In the genomic region with DNA sequence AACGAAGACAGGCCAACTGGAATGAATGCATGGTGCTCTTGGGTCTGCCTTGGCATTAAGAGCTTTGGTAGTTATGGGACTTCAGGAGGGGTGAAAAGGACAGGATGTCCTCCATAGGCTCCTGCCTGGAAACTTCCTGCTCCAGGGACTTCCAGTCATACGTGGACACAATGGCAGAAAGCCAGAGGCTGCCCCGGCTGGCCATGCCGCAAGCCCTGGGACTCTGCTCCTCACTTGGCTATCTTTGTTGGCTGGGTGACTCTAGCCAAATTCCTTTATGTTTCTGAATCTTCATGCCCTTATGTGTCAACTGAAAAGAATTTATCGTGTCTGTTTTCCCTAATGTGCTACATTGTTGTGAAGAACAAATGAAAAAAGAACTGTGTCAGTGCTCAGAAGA, we compare ENCODE assay signal across 10 cellular contexts.
DNase-seq lines count a peak whose midpoint lies in the region; ATAC-seq and TF ChIP-seq lines count a peak whose summit lies in the region.
"Had no signal": no experiment of that assay in that cellular context is flagged by ENCODE, and none has a peak within 500 bp of the region (broad histone marks: within the 10 kb centered on the region; RNA-seq: fewer than 3 reads in every experiment).

No MANE protein-coding gene starts in this region.

- H3K27ac ChIP-seq in SK-N-SH (ENCODE audit: low read depth in 2 of 2, low read length in 1 of 2) (peak overlapping the region; percentile 50 to 71; a peak in 3 of 4 replicates), neural cell (ENCODE audit: low read length) (peak overlapping the region; percentile 40)

- H3K4me3 ChIP-seq in SK-N-SH (ENCODE audit: low read depth in 2 of 2, low read length in 1 of 2), result no peak overlapping the region
- H3K4me3 ChIP-seq in fibroblast of pulmonary artery (replicated peaks; ENCODE audit: low read depth, low read length), result no peak overlapping the region
- H3K4me3 ChIP-seq in neural cell (ENCODE audit: low read length), result peak overlapping the region; percentile 23

- H3K4me1 ChIP-seq in SK-N-SH (ENCODE audit: control insufficient read depth in 1 of 2, insufficient read depth in 2 of 2, low read depth in 1 of 2, low read length in 1 of 2), result peaks cover 18 to 23% of the 10 kb centered on the region in 2 experiments; a peak in 3 of 4 replicates

- H3K79me2 ChIP-seq in SK-N-SH (ENCODE audit: insufficient read depth), result no peaks in the 10 kb centered on the region
- no peaks in the 10 kb centered on the region for H3K79me2 ChIP-seq in neural cell (replicated peaks; ENCODE audit: insufficient read depth, low read length)

- H3K9me3 ChIP-seq in SK-N-SH, result no peaks in the 10 kb centered on the region
- H3K9me3 ChIP-seq in neural cell (ENCODE audit: low read length), result no peaks in the 10 kb centered on the region

- H4K20me1 ChIP-seq in SK-N-SH (ENCODE audit: insufficient read depth), result no peaks in the 10 kb centered on the region
- no peaks in the 10 kb centered on the region for H4K20me1 ChIP-seq in neural cell (ENCODE audit: insufficient read depth)

- TF ChIP-seq RAD21 in SK-N-SH (IDR thresholded peaks at IDR 0.05; ENCODE audit: low read length) (no peak), neural cell (conservative IDR thresholded peaks at IDR 0.05) (no peak)

- TF ChIP-seq CTCF in SK-N-SH (IDR thresholded peaks at IDR 0.05), result no peak
- no peak for TF ChIP-seq CTCF in fibroblast of pulmonary artery (IDR thresholded peaks at IDR 0.05; ENCODE audit: low read length, missing control alignments)
- TF ChIP-seq CTCF in neural cell (IDR thresholded peaks at IDR 0.05; ENCODE audit: poor library complexity, severe bottlenecking), result no peak

- TF ChIP-seq EP300 in SK-N-SH (IDR thresholded peaks at IDR 0.05; ENCODE audit: borderline replicate concordance in 1 of 2, low read depth in 1 of 2, low read length in 1 of 2), result no peak
- TF ChIP-seq EP300 in neural cell (conservative IDR thresholded peaks at IDR 0.05; ENCODE audit: poor library complexity, severe bottlenecking), result no peak

- CTCF ChIA-PET in SK-N-SH (lab: Yijun Ruan, JAX), result no interaction called here

- no peaks in the 10 kb centered on the region for H3K9me2 ChIP-seq in SK-N-SH
- no peaks in the 10 kb centered on the region for H3K9me2 ChIP-seq in neural cell (ENCODE audit: insufficient read depth, low read length)

- POLR2A ChIA-PET in SK-N-SH (lab: Yijun Ruan, JAX), result no interaction called here

- peak; percentile 73 for DNase-seq in A172 (ENCODE audit: low spot score)
- no peak for DNase-seq in SK-N-SH
- peak; percentile 86 for DNase-seq in fibroblast of pulmonary artery (ENCODE audit: low read depth)
- DNase-seq in SKM-1 treated with dmso at 0.1 percent for 144 hours (lab: John Stamatoyannopoulos, UW; ENCODE audit: unreplicated experiment), result no peak
- DNase-seq: activated gamma-delta T cell treated with Interleukin-2 at 50 U/mL for 16 hours, T-cell had no signal

- no peak overlapping the region for H3K9ac ChIP-seq in SK-N-SH
- H3K9ac ChIP-seq in neural cell (ENCODE audit: low read length), result no peak overlapping the region

- ATAC-seq in HG02973 (IDR thresholded peaks at IDR 0.05; ENCODE audit: unreplicated experiment) (no peak), HG02938 (IDR thresholded peaks at IDR 0.05; ENCODE audit: unreplicated experiment) (no peak), HG02642 (IDR thresholded peaks at IDR 0.05; ENCODE audit: poor library complexity, unreplicated experiment) (no peak)
- ATAC-seq: T-cell had no signal

- peak overlapping the region; percentile 75 for H2AFZ ChIP-seq in SK-N-SH (ENCODE audit: low read depth)
- H2AFZ ChIP-seq in neural cell (ENCODE audit: low read depth, low read length), result no peak overlapping the region

- H3K27me3 ChIP-seq in SK-N-SH (ENCODE audit: insufficient read depth) (no peaks in the 10 kb centered on the region), neural cell (ENCODE audit: insufficient read depth, low read depth, low read length) (no peaks in the 10 kb centered on the region)

- H3K36me3 ChIP-seq in SK-N-SH (replicated peaks in 1 of 2; ENCODE audit: control insufficient read depth in 1 of 2, insufficient read depth in 2 of 2, low read length in 1 of 2) (no peaks in the 10 kb centered on the region), neural cell (ENCODE audit: insufficient read depth, low read length) (no peaks in the 10 kb centered on the region)

- no peaks in the 10 kb centered on the region for H3F3A ChIP-seq in SK-N-SH (replicated peaks; ENCODE audit: insufficient read depth)
- H3F3A ChIP-seq in neural cell (ENCODE audit: insufficient read depth, low read length, poor library complexity, severe bottlenecking), result no peaks in the 10 kb centered on the region

- 56% methylated on average over 5 of the region's 5 CpGs for WGBS in SK-N-SH (ENCODE audit: low lambda C conversion rate)

- H3K4me2 ChIP-seq in SK-N-SH (peak overlapping the region; percentile 61), neural cell (ENCODE audit: low read length) (peak overlapping the region; percentile 43)

TF ChIP-seq in SK-N-SH, 30 proteins besides CTCF, POLR2A, EP300 and RAD21 (continues in another document):
- TF ChIP-seq, protein P1, sequence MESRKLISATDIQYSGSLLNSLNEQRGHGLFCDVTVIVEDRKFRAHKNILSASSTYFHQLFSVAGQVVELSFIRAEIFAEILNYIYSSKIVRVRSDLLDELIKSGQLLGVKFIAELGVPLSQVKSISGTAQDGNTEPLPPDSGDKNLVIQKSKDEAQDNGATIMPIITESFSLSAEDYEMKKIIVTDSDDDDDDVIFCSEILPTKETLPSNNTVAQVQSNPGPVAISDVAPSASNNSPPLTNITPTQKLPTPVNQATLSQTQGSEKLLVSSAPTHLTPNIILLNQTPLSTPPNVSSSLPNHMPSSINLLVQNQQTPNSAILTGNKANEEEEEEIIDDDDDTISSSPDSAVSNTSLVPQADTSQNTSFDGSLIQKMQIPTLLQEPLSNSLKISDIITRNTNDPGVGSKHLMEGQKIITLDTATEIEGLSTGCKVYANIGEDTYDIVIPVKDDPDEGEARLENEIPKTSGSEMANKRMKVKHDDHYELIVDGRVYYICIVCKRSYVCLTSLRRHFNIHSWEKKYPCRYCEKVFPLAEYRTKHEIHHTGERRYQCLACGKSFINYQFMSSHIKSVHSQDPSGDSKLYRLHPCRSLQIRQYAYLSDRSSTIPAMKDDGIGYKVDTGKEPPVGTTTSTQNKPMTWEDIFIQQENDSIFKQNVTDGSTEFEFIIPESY (IDR thresholded peaks at IDR 0.05; ENCODE audit: borderline replicate concordance, low read depth), result no peak
- TF ChIP-seq FOSL2 (IDR thresholded peaks at IDR 0.05; ENCODE audit: borderline replicate concordance, low read depth) (peak; percentile 35; the same call in 1 of the 2 replicates), FOXM1 (IDR thresholded peaks at IDR 0.05; ENCODE audit: low read depth) (no peak), YY1 (IDR thresholded peaks at IDR 0.05; ENCODE audit: low read depth) (no peak), CHD2 (IDR thresholded peaks at IDR 0.05; ENCODE audit: low read length, partially characterized antibody) (no peak)
- TF ChIP-seq, protein P2, sequence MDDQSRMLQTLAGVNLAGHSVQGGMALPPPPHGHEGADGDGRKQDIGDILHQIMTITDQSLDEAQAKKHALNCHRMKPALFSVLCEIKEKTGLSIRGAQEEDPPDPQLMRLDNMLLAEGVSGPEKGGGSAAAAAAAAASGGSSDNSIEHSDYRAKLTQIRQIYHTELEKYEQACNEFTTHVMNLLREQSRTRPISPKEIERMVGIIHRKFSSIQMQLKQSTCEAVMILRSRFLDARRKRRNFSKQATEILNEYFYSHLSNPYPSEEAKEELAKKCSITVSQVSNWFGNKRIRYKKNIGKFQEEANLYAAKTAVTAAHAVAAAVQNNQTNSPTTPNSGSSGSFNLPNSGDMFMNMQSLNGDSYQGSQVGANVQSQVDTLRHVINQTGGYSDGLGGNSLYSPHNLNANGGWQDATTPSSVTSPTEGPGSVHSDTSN (IDR thresholded peaks at IDR 0.05), result 0 out of 2 replicates have a peak, but pooled peaks have one; percentile 19

TF ChIP-seq in neural cell, 6 proteins besides CTCF, POLR2A, EP300 and RAD21:
- TF ChIP-seq MXI1 (conservative IDR thresholded peaks at IDR 0.05; ENCODE audit: poor library complexity, severe bottlenecking) (no peak), SMC3 (conservative IDR thresholded peaks at IDR 0.05; ENCODE audit: poor library complexity) (no peak), POLR2AphosphoS5 (IDR thresholded peaks at IDR 0.05) (no peak), TAF1 (IDR thresholded peaks at IDR 0.05; ENCODE audit: low read depth) (no peak), EZH2 (IDR thresholded peaks at IDR 0.05; ENCODE audit: borderline replicate concordance, insufficient read depth, low read length, poor library complexity, severe bottlenecking) (no peak)
- TF ChIP-seq, protein P3, sequence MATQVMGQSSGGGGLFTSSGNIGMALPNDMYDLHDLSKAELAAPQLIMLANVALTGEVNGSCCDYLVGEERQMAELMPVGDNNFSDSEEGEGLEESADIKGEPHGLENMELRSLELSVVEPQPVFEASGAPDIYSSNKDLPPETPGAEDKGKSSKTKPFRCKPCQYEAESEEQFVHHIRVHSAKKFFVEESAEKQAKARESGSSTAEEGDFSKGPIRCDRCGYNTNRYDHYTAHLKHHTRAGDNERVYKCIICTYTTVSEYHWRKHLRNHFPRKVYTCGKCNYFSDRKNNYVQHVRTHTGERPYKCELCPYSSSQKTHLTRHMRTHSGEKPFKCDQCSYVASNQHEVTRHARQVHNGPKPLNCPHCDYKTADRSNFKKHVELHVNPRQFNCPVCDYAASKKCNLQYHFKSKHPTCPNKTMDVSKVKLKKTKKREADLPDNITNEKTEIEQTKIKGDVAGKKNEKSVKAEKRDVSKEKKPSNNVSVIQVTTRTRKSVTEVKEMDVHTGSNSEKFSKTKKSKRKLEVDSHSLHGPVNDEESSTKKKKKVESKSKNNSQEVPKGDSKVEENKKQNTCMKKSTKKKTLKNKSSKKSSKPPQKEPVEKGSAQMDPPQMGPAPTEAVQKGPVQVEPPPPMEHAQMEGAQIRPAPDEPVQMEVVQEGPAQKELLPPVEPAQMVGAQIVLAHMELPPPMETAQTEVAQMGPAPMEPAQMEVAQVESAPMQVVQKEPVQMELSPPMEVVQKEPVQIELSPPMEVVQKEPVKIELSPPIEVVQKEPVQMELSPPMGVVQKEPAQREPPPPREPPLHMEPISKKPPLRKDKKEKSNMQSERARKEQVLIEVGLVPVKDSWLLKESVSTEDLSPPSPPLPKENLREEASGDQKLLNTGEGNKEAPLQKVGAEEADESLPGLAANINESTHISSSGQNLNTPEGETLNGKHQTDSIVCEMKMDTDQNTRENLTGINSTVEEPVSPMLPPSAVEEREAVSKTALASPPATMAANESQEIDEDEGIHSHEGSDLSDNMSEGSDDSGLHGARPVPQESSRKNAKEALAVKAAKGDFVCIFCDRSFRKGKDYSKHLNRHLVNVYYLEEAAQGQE (IDR thresholded peaks at IDR 0.05; ENCODE audit: borderline replicate concordance), result no peak

Comparison
In these comparisons a context has a peak if more than half of its experiments do, and no peak if none do; other contexts are left out.
1. DNase-seq: peak in A172 (single experiment) and fibroblast of pulmonary artery (single experiment); none in SK-N-SH (single experiment) and SKM-1 treated with dmso at 0.1 percent for 144 hours (single experiment).